16 cellular contexts compared by ENCODE assay signal in the genomic region with DNA sequence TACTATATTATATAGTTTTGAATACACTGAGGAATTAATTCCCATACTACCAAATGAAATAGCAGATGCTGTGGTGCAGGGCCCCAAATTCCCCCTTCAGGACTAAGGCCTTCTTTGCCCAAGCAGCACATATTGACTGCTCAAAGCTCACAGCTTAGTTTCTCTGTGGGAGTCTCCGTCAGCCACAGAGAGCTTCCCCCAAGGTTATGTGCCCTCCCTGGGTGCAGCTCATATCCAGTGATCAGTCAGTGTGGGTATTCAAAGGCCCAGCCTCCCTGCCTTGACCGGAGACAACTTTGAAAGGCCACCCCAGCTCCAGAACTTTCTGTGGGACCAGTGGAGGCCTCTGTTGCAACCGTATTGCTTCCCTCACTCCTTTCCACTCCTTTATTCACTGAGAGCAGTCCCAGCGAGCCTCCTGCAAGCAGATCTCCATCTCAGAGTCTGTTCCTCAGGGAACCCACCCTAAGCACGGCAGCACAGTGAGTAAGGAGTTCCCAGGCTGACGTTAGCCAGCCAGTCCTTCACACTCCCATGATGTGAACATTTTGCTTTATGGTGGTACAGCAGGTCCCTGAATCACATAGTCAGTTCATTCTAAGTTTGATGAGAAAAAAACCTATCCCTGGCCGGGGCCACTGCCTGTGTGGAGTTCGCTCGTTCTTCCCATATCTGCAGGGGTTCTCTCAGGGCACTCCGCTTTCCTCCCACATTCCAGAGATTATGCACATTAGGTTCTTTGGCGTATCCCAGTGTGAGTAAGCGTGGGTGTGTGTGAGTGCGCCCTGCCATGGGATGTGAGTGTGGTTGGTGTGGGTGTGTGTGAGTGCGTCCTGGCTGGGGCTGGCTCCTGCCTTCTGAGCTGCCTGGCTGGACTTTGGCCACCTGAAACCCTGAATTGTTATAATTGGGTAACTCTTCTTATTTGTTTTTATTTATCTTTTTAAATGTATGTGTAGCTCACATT.
DNase-seq lines count a peak whose midpoint lies in the region; ATAC-seq and TF ChIP-seq lines count a peak whose summit lies in the region.
"Had no signal": no experiment of that assay in that cellular context is flagged by ENCODE, and none has a peak within 500 bp of the region (broad histone marks: within the 10 kb centered on the region; RNA-seq: fewer than 3 reads in every experiment).

No MANE protein-coding gene starts in this region.

- H3K4me3 ChIP-seq in DND-41 (ENCODE audit: low read depth in 1 of 2, low read length in 2 of 2), result no peak overlapping the region
- no peak overlapping the region for H3K4me3 ChIP-seq in PC-9
- no peak overlapping the region for H3K4me3 ChIP-seq in fibroblast of lung (replicated peaks in 1 of 4; ENCODE audit: control extremely low read depth in 1 of 4, insufficient read depth in 1 of 4, low read depth in 3 of 4, low read length in 4 of 4)
- peak overlapping the region in 1 of 2 donors; percentile 27 for H3K4me3 ChIP-seq in mucosa of rectum (ENCODE audit: low read length in 2 of 2)
- H3K4me3 ChIP-seq in tibial artery, result no peak overlapping the region
- H3K4me3 ChIP-seq: ascending aorta had no signal

- H3K9ac ChIP-seq in DND-41 (ENCODE audit: low read depth, low read length) (no peak overlapping the region), fibroblast of lung (ENCODE audit: insufficient read depth, low read length) (no peak overlapping the region), mucosa of rectum (ENCODE audit: low read depth in 1 of 2, low read length in 2 of 2) (peak overlapping the region in 1 of 2 donors; percentile 23)

- H3K9me3 ChIP-seq in DND-41 (ENCODE audit: insufficient read depth, low read length, severe bottlenecking) (peaks cover 8% of the 10 kb centered on the region), PC-9 (ENCODE audit: insufficient read depth, low read depth) (no peaks in the 10 kb centered on the region; the same call in 1 of the 2 replicates), fibroblast of lung (ENCODE audit: control insufficient read depth, insufficient read depth, low read depth, low read length) (no peaks in the 10 kb centered on the region), mucosa of rectum (ENCODE audit: control insufficient read depth in 2 of 2, low read length in 2 of 2) (no peaks in the 10 kb centered on the region), tibial artery (peaks cover 0 to 6% (median 6%) of the 10 kb centered on the region in 3 donors)

- ATAC-seq in DND-41 (ENCODE audit: insufficient read depth, low read depth), result no peak
- ATAC-seq: naive thymus-derived CD8-positive, alpha-beta T cell had no signal

- H3K4me2 ChIP-seq in DND-41 (ENCODE audit: insufficient read depth, low read length), result no peak overlapping the region
- no peak overlapping the region; the same call in 1 of the 2 replicates for H3K4me2 ChIP-seq in PC-9
- no peak overlapping the region for H3K4me2 ChIP-seq in fibroblast of lung (ENCODE audit: extremely low read depth, insufficient read depth, low read length)

- no TSS peak for BruUV-seq in PC-9 (replicated peaks; lab: Mats Ljungman, UMichigan)

- peaks cover 28% of the 10 kb centered on the region for H3F3A ChIP-seq in PC-9 (ENCODE audit: insufficient read depth, low read depth)

- POLR2A ChIA-PET in PC-9 (lab: Charles Lee; ENCODE audit: unreplicated experiment), result no interaction called here

- H2AFZ ChIP-seq in DND-41 (ENCODE audit: low read depth, low read length), result 0 out of 2 replicates have a peak overlapping the region, but pooled peaks have one; percentile 26
- H2AFZ ChIP-seq in PC-9, result no peak overlapping the region
- no peak overlapping the region for H2AFZ ChIP-seq in fibroblast of lung (ENCODE audit: low read length)

- DNase-seq in DND-41, result no peak
- no peak for DNase-seq in PC-9
- peak; percentile 92 to 96 for DNase-seq in fibroblast of lung (ENCODE audit: low read depth in 2 of 2)
- no peak for DNase-seq in MV-4-11 (lab: John Stamatoyannopoulos, UW)
- no peak for DNase-seq in OCI-M1 (lab: John Stamatoyannopoulos, UW)
- DNase-seq in activated effector memory CD4-positive, alpha-beta T cell treated with Interleukin-2 at 50 U/mL for 16 hours, result no peak
- DNase-seq in tibial artery, result no peak
- DNase-seq: activated B cell treated with CpG ODN at 0.5 μM for 24 hours; activated T-cell treated with anti-CD3 and anti-CD28 coated beads, Interleukin-2, amount 50 U/mL, for 24 hours; immature natural killer cell; naive thymus-derived CD8-positive, alpha-beta T cell; NCI-H1048; NCI-H69; stimulated activated CD4-positive, alpha-beta T cell treated with anti-CD3 and anti-CD28 coated beads, Interleukin-15, amount 100 ng/mL, for 24 hours had no signal

- CTCF ChIA-PET in PC-9 (lab: Charles Lee), result no interaction called here

- H4K20me1 ChIP-seq in DND-41 (ENCODE audit: insufficient read depth, low read length) (no peaks in the 10 kb centered on the region), PC-9 (ENCODE audit: insufficient read depth) (no peaks in the 10 kb centered on the region), fibroblast of lung (ENCODE audit: control insufficient read depth, extremely low read depth, insufficient read depth, low read length) (no peaks in the 10 kb centered on the region)

- no peaks in the 10 kb centered on the region for H3K9me2 ChIP-seq in PC-9 (ENCODE audit: insufficient read depth)

- H3K79me2 ChIP-seq in DND-41 (ENCODE audit: insufficient read depth, low read length), result no peaks in the 10 kb centered on the region
- H3K79me2 ChIP-seq in PC-9 (ENCODE audit: low read depth), result no peaks in the 10 kb centered on the region
- no peaks in the 10 kb centered on the region for H3K79me2 ChIP-seq in fibroblast of lung (ENCODE audit: control insufficient read depth, insufficient read depth, low read length)

- H3K27me3 ChIP-seq in DND-41 (ENCODE audit: insufficient read depth, low read length, poor library complexity) (no peaks in the 10 kb centered on the region), PC-9 (ENCODE audit: insufficient read depth, low read depth) (no peaks in the 10 kb centered on the region), fibroblast of lung (ENCODE audit: control insufficient read depth, insufficient read depth, low read length) (no peaks in the 10 kb centered on the region), mucosa of rectum (ENCODE audit: control insufficient read depth in 2 of 2, insufficient read depth in 2 of 2, low read length in 2 of 2) (no peaks in the 10 kb centered on the region), tibial artery (no peaks in the 10 kb centered on the region)
- H3K27me3 ChIP-seq: ascending aorta had no signal

- H3K27ac ChIP-seq in DND-41 (ENCODE audit: low read length) (no peak overlapping the region), PC-9 (0 out of 2 replicates have a peak overlapping the region, but pooled peaks have one; percentile 77), fibroblast of lung (ENCODE audit: insufficient read depth, low read length) (no peak overlapping the region), mucosa of rectum (ENCODE audit: low read depth in 2 of 2, low read length in 2 of 2) (peak overlapping the region; percentile 78 to 81), tibial artery (no peak overlapping the region)
- H3K27ac ChIP-seq: ascending aorta had no signal

- H3K4me1 ChIP-seq in DND-41 (ENCODE audit: insufficient read depth, low read length) (no peaks in the 10 kb centered on the region), PC-9 (replicated peaks; ENCODE audit: insufficient read depth) (peaks cover 46% of the 10 kb centered on the region), fibroblast of lung (ENCODE audit: control insufficient read depth, extremely low read depth, insufficient read depth, low read length) (peaks cover 5% of the 10 kb centered on the region), mucosa of rectum (ENCODE audit: control insufficient read depth in 2 of 2, insufficient read depth in 2 of 2, low read length in 2 of 2) (peaks cover 27 to 39% of the 10 kb centered on the region in 2 donors), tibial artery (peaks cover 0 to 4% (median 0%) of the 10 kb centered on the region in 4 donors)
- H3K4me1 ChIP-seq: ascending aorta had no signal

- intact Hi-C loops in PC-9 (cut with micrococcal nuclease; ENCODE audit: unreplicated experiment), result loop anchor here (5.0 kb wide), 1 partner anchor 183 kb away; no protein-coding TSS in a partner anchor
- intact Hi-C loops in tibial artery (cut with DNase I; ENCODE audit: low total_unique reads), result no loop called here

- H3K36me3 ChIP-seq in DND-41 (ENCODE audit: insufficient read depth, low read length) (no peaks in the 10 kb centered on the region), PC-9 (ENCODE audit: low read depth) (no peaks in the 10 kb centered on the region), fibroblast of lung (ENCODE audit: control insufficient read depth, insufficient read depth, low read length) (no peaks in the 10 kb centered on the region), mucosa of rectum (ENCODE audit: control insufficient read depth in 2 of 2, insufficient read depth in 2 of 2, low read length in 2 of 2) (no peaks in the 10 kb centered on the region), tibial artery (no peaks in the 10 kb centered on the region)
- H3K36me3 ChIP-seq: ascending aorta had no signal

- TF ChIP-seq CTCF in DND-41 (IDR thresholded peaks at IDR 0.05; ENCODE audit: borderline replicate concordance, extremely low read depth, low read length, poor library complexity, severe bottlenecking), result no peak
- no peak for TF ChIP-seq CTCF in PC-9 (conservative IDR thresholded peaks at IDR 0.05)
- no peak for TF ChIP-seq CTCF in fibroblast of lung (conservative IDR thresholded peaks at IDR 0.05 in 1 of 2, IDR thresholded peaks at IDR 0.05 in 1 of 2; ENCODE audit: low read depth in 1 of 2, low read length in 2 of 2)
- TF ChIP-seq CTCF in tibial artery (IDR thresholded peaks at IDR 0.05), result no peak

Comparison
In these comparisons a context has a peak if more than half of its experiments do, and no peak if none do; other contexts are left out.
1. DNase-seq: peak in fibroblast of lung (2 of 2); none in DND-41 (single experiment), PC-9 (0 of 2), MV-4-11 (single experiment), OCI-M1 (single experiment), activated effector memory CD4-positive, alpha-beta T cell treated with Interleukin-2 at 50 U/mL for 16 hours (single experiment) and tibial artery (0 of 2).
2. H3K27ac ChIP-seq: peak in PC-9 (single experiment) and mucosa of rectum (2 of 2); none in DND-41 (single experiment), fibroblast of lung (single experiment) and tibial artery (0 of 2).